Comparison of ENCODE assay signal across 20 cellular contexts in the genomic region with DNA sequence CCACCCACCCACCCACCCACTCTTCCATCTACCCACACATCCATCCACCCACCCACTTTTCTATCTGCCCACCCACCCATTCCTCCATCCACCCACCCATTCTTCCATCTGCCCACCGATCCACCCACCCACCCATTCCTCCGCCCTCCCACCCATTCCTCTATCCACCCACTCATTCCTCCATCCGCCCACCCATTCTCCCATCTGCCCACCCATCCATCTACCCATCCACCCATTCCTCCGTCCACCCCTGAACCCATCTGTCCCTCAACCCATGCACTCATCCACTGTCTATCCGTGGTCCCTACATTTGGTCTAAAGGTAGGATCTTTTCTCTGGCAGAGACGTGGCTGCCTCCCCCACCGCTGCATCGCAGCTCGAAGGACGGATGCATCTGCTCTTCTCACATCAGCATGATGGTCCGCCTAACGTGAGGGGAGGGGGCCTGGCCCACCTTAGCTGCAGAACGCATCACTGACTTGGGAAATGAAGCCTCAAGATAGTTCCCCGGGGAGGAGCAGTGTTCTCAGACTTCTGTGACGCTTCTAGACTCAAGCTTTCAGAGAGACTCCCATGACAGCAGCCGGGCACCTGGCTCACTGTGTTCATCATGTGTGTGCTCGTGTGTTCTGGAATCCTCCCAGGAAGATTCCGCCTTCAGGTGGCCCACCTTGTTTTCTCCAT. TPM values are rescaled to one million over a fixed set of nuclear protein-coding genes. Genes with fewer than 3 reads are reported as not detected.
DNase-seq lines count a peak whose midpoint lies in the region; ATAC-seq lines count a peak whose summit lies in the region.
"Had no signal": no experiment of that assay in that cellular context is flagged by ENCODE, and none has a peak within 500 bp of the region (broad histone marks: within the 10 kb centered on the region; RNA-seq: fewer than 3 reads in every experiment).

No MANE protein-coding gene starts in this region.

- peaks cover 18% of the 10 kb centered on the region for H3K4me1 Mint-ChIP-seq in activated T-cell treated with anti-CD3 and anti-CD28 coated beads, Interleukin-2, amount 50 U/mL, for 24 hours (ENCODE audit: low read depth)
- peaks cover 4% of the 10 kb centered on the region for H3K4me1 Mint-ChIP-seq in activated T-helper 17 cell treated with anti-CD3 and anti-CD28 coated beads, Interleukin-2, amount 50 U/mL, for 72 hours
- peaks cover 71 to 82% of the 10 kb centered on the region in 2 donors for H3K4me1 Mint-ChIP-seq in immature natural killer cell
- peaks cover 58% of the 10 kb centered on the region for H3K4me1 Mint-ChIP-seq in stimulated activated memory B cell treated with anti-CD40 and anti-IgM and Interleukin-4, amounts not matched to agents 10 μg/mL and 1 μg/mL and 100 μg/mL, for 72 hours

- H3K27me3 Mint-ChIP-seq in activated T-cell treated with anti-CD3 and anti-CD28 coated beads, Interleukin-2, amount 50 U/mL, for 24 hours, result no peaks in the 10 kb centered on the region
- no peaks in the 10 kb centered on the region for H3K27me3 Mint-ChIP-seq in activated T-helper 17 cell treated with anti-CD3 and anti-CD28 coated beads, Interleukin-2, amount 50 U/mL, for 72 hours
- H3K27me3 Mint-ChIP-seq in immature natural killer cell (ENCODE audit: low read depth in 3 of 3), result peaks cover 0 to 6% (median 3%) of the 10 kb centered on the region in 3 donors
- H3K27me3 Mint-ChIP-seq in stimulated activated memory B cell treated with anti-CD40 and anti-IgM and Interleukin-4, amounts not matched to agents 10 μg/mL and 1 μg/mL and 100 μg/mL, for 72 hours, result no peaks in the 10 kb centered on the region
- H3K27me3 Mint-ChIP-seq: CD4-positive, alpha-beta memory T cell had no signal

- H3K9me3 Mint-ChIP-seq in activated T-cell treated with anti-CD3 and anti-CD28 coated beads, Interleukin-2, amount 50 U/mL, for 24 hours, result no peaks in the 10 kb centered on the region
- H3K9me3 Mint-ChIP-seq in activated T-helper 17 cell treated with anti-CD3 and anti-CD28 coated beads, Interleukin-2, amount 50 U/mL, for 72 hours, result no peaks in the 10 kb centered on the region
- H3K9me3 Mint-ChIP-seq in immature natural killer cell, result no peaks in the 10 kb centered on the region
- no peaks in the 10 kb centered on the region for H3K9me3 Mint-ChIP-seq in stimulated activated memory B cell treated with anti-CD40 and anti-IgM and Interleukin-4, amounts not matched to agents 10 μg/mL and 1 μg/mL and 100 μg/mL, for 72 hours
- H3K9me3 Mint-ChIP-seq: CD4-positive, alpha-beta memory T cell; GM23338 had no signal

- H3K27ac Mint-ChIP-seq in activated T-cell treated with anti-CD3 and anti-CD28 coated beads, Interleukin-2, amount 50 U/mL, for 24 hours, result peak overlapping the region; percentile 4
- H3K27ac Mint-ChIP-seq in activated T-helper 17 cell treated with anti-CD3 and anti-CD28 coated beads, Interleukin-2, amount 50 U/mL, for 72 hours, result peak overlapping the region; percentile 52
- H3K27ac Mint-ChIP-seq in immature natural killer cell, result peak overlapping the region in 4 of 6 donors; percentile 51 to 66 (median 54)
- H3K27ac Mint-ChIP-seq in stimulated activated memory B cell treated with anti-CD40 and anti-IgM and Interleukin-4, amounts not matched to agents 10 μg/mL and 1 μg/mL and 100 μg/mL, for 72 hours, result peak overlapping the region; percentile 5
- H3K27ac Mint-ChIP-seq: GM23338 had no signal

- intact Hi-C loops in Right ventricle myocardium inferior (cut with DNase I), result no loop called here

- no peak for ATAC-seq in activated T-helper 17 cell treated with anti-CD3 and anti-CD28 coated beads, Interleukin-2, amount 50 U/mL, for 72 hours (replicated peaks)
- no peak for ATAC-seq in stimulated activated memory B cell treated with anti-CD40 and anti-IgM and Interleukin-4, amounts not matched to agents 10 μg/mL and 1 μg/mL and 100 μg/mL, for 72 hours
- no peak for ATAC-seq in GM21423 (IDR thresholded peaks at IDR 0.05; ENCODE audit: unreplicated experiment)
- no peak for ATAC-seq in Right ventricle myocardium inferior
- ATAC-seq: GM23338, HepG2, PC-3 had no signal

- H3K4me3 Mint-ChIP-seq in activated T-cell treated with anti-CD3 and anti-CD28 coated beads, Interleukin-2, amount 50 U/mL, for 24 hours, result no peak overlapping the region
- H3K4me3 Mint-ChIP-seq in activated T-helper 17 cell treated with anti-CD3 and anti-CD28 coated beads, Interleukin-2, amount 50 U/mL, for 72 hours, result no peak overlapping the region
- no peak overlapping the region for H3K4me3 Mint-ChIP-seq in immature natural killer cell
- no peak overlapping the region for H3K4me3 Mint-ChIP-seq in stimulated activated memory B cell treated with anti-CD40 and anti-IgM and Interleukin-4, amounts not matched to agents 10 μg/mL and 1 μg/mL and 100 μg/mL, for 72 hours
- H3K4me3 Mint-ChIP-seq: CD4-positive, alpha-beta memory T cell; GM23338 had no signal

- DNase-seq in activated T-cell treated with anti-CD3 and anti-CD28 coated beads, Interleukin-2, amount 50 U/mL, for 24 hours, result no peak
- no peak for DNase-seq in activated T-cell treated with anti-CD3 and anti-CD28 coated beads for 4 hours
- DNase-seq in immature natural killer cell, result no peak
- no peak for DNase-seq in NCI-H1105 treated with DMSO at 0.1 percent for 48 hours (lab: John Stamatoyannopoulos, UW)
- no peak for DNase-seq in Right ventricle myocardium inferior (ENCODE audit: missing footprints)
- DNase-seq: AML-193; Calu3; CD4-positive, alpha-beta memory T cell; GF-D8; KG1; MV-4-11; NCI-H1417; NCI-H187; NCI-H526; PC-3 had no signal

- H3K36me3 Mint-ChIP-seq in activated T-cell treated with anti-CD3 and anti-CD28 coated beads, Interleukin-2, amount 50 U/mL, for 24 hours (ENCODE audit: low read depth), result no peaks in the 10 kb centered on the region
- H3K36me3 Mint-ChIP-seq in activated T-helper 17 cell treated with anti-CD3 and anti-CD28 coated beads, Interleukin-2, amount 50 U/mL, for 72 hours (ENCODE audit: low read depth), result no peaks in the 10 kb centered on the region
- H3K36me3 Mint-ChIP-seq in immature natural killer cell, result peaks cover 0 to 9% (median 0%) of the 10 kb centered on the region in 3 donors
- peaks cover 20% of the 10 kb centered on the region for H3K36me3 Mint-ChIP-seq in stimulated activated memory B cell treated with anti-CD40 and anti-IgM and Interleukin-4, amounts not matched to agents 10 μg/mL and 1 μg/mL and 100 μg/mL, for 72 hours

RNA-seq across cellular contexts. Expression of a gene that starts 17.2 kb away (rescaled TPM):
- 10 to 100 TPM; 12.1 to 17.4 TPM for total RNA-seq in activated T-helper 17 cell treated with anti-CD3 and anti-CD28 coated beads, Interleukin-2, amount 50 U/mL, for 72 hours
- polyA plus RNA-seq in immature natural killer cell, result 1 to 10 TPM in 2 of 3 donors, under 1 TPM in 1; 0.15 to 9.4 (median 2.9) TPM
- total RNA-seq in Right ventricle myocardium inferior, result 28.9 TPM

Comparison
In these comparisons a context has a peak if more than half of its experiments do, and no peak if none do; other contexts are left out.
1. H3K27ac Mint-ChIP-seq: peak in every context shown above with its lines; median percentile 54 in immature natural killer cell; 52 in activated T-helper 17 cell treated with anti-CD3 and anti-CD28 coated beads, Interleukin-2, amount 50 U/mL, for 72 hours; 5 in stimulated activated memory B cell treated with anti-CD40 and anti-IgM and Interleukin-4, amounts not matched to agents 10 μg/mL and 1 μg/mL and 100 μg/mL, for 72 hours; 4 in activated T-cell treated with anti-CD3 and anti-CD28 coated beads, Interleukin-2, amount 50 U/mL, for 24 hours.